Comparison of ENCODE assay signal across 17 cellular contexts in the genomic region with DNA sequence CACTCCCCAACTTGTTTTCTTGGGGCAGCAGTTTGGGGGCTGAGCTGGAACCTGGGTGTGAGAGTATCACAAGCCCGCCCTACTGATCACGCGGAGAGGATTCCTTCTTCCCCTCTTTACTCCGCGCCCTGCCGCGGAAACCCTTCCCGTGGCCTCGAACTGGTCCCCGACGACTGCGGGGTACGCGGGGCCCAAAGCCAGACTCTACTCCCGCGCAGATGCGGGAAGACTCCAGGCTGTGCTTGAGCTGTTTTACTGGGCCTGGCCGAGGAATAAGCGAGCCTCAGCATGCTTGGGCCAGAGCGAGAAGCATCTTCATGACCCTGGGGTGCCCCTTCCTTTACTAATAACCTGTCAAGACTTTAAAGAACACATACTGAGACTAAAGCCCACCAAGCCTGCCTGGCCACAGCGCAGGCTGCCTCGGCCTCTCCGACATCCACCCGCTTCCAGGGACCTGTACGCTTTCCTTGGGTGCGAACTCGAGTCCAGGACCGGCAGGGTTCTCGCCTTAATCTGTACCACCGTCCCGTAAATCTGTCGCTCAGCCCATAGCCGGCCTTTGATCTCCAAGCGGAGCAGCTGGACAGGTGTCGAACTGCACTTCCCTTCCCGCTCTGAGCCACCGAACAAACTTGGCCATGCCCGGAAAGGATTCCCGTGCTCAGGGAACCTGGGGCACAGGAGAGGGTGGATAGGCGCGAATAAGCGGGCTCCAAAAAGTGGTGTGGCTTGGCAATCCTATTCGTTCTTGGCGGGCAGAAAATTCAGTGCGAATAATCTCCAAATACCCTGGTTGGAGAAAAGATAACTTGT. TPM values are rescaled to one million over a fixed set of nuclear protein-coding genes. Genes with fewer than 3 reads are reported as not detected.
DNase-seq lines count a peak whose midpoint lies in the region; ATAC-seq and TF ChIP-seq lines count a peak whose summit lies in the region.
"Had no signal": no experiment of that assay in that cellular context is flagged by ENCODE, and none has a peak within 500 bp of the region (broad histone marks: within the 10 kb centered on the region; RNA-seq: fewer than 3 reads in every experiment).

No MANE protein-coding gene starts in this region.

- no peaks in the 10 kb centered on the region for H3K9me3 ChIP-seq in neural progenitor cell (ENCODE audit: low read depth)
- H3K9me3 ChIP-seq in osteoblast (ENCODE audit: low read depth, low read length), result no peaks in the 10 kb centered on the region
- H3K9me3 ChIP-seq: A549 had no signal

- no peak overlapping the region for H3K27ac Mint-ChIP-seq in activated CD4-positive, alpha-beta T cell treated with anti-CD3 and anti-CD28 coated beads for 36 hours
- peak overlapping the region; percentile 89 for H3K27ac Mint-ChIP-seq in glutamatergic neuron (ENCODE audit: unreplicated experiment)
- H3K27ac Mint-ChIP-seq in neural progenitor cell, result no peak overlapping the region
- H3K27ac Mint-ChIP-seq: CD8-positive, alpha-beta T cell had no signal

- no peak overlapping the region for H3K9ac ChIP-seq in neural progenitor cell
- H3K9ac ChIP-seq: GM23248 had no signal

- H3K4me1 ChIP-seq in neural progenitor cell (peaks cover 53% of the 10 kb centered on the region), osteoblast (ENCODE audit: insufficient read depth, low read length) (peaks cover 6% of the 10 kb centered on the region)
- H3K4me1 ChIP-seq: A549 had no signal

- no peaks in the 10 kb centered on the region for H3K9me3 Mint-ChIP-seq in activated CD4-positive, alpha-beta T cell treated with anti-CD3 and anti-CD28 coated beads for 36 hours (ENCODE audit: low read depth)
- H3K9me3 Mint-ChIP-seq in glutamatergic neuron (ENCODE audit: unreplicated experiment) (peaks cover 24% of the 10 kb centered on the region), neural progenitor cell (peaks cover 2% of the 10 kb centered on the region)
- H3K9me3 Mint-ChIP-seq: activated naive CD8-positive, alpha-beta T cell treated with anti-CD3 and anti-CD28 coated beads, Interleukin-2, amount 10 ng/mL, durations not matched to agents 7 days and 5 days; CD8-positive, alpha-beta T cell; stimulated activated naive CD8-positive, alpha-beta T cell treated with anti-CD3 and anti-CD28 coated beads, Interleukin-15, amount 100 ng/mL, for 72 hours had no signal

- peaks cover 98% of the 10 kb centered on the region for H3K27me3 ChIP-seq in H7 (ENCODE audit: control insufficient read depth, insufficient read depth, low read length)
- peaks cover 100% of the 10 kb centered on the region for H3K27me3 ChIP-seq in neural progenitor cell
- peaks cover 72% of the 10 kb centered on the region for H3K27me3 ChIP-seq in osteoblast (ENCODE audit: insufficient read depth, low read length)

- intact Hi-C loops in activated CD4-positive, alpha-beta T cell treated with anti-CD3 and anti-CD28 coated beads for 36 hours (cut with DNase I, micrococcal nuclease), result loop anchor here in 1 of 2 experiments (1.0 to 10.0 kb wide), 3 partner anchors 15 to 515 kb away; a partner anchor contains a TSS

- no peak for ATAC-seq in activated CD4-positive, alpha-beta T cell treated with anti-CD3 and anti-CD28 coated beads for 36 hours
- ATAC-seq in GM18868 (IDR thresholded peaks at IDR 0.05; ENCODE audit: unreplicated experiment), result no peak
- ATAC-seq in HG03342 (IDR thresholded peaks at IDR 0.05; ENCODE audit: unreplicated experiment), result no peak
- ATAC-seq: A549; CD8-positive, alpha-beta T cell; stimulated activated naive CD8-positive, alpha-beta T cell treated with anti-CD3 and anti-CD28 coated beads, Interleukin-15, amount 100 ng/mL, for 72 hours had no signal

- H3K4me1 Mint-ChIP-seq in activated CD4-positive, alpha-beta T cell treated with anti-CD3 and anti-CD28 coated beads for 36 hours, result peaks cover 19% of the 10 kb centered on the region
- H3K4me1 Mint-ChIP-seq in glutamatergic neuron (ENCODE audit: low read depth, unreplicated experiment) (peaks cover 37% of the 10 kb centered on the region), neural progenitor cell (peaks cover 25% of the 10 kb centered on the region)

- H3K4me2 ChIP-seq in neural progenitor cell (peak overlapping the region; percentile 88), osteoblast (ENCODE audit: insufficient read depth, low read length) (no peak overlapping the region)

- POLR2A ChIA-PET in activated CD4-positive, alpha-beta T cell treated with anti-CD3 and anti-CD28 coated beads for 36 hours (lab: Charles Lee), result no interaction called here

- peaks cover 62% of the 10 kb centered on the region for H4K20me1 ChIP-seq in neural progenitor cell (ENCODE audit: low read depth)
- H4K20me1 ChIP-seq in osteoblast (ENCODE audit: insufficient read depth, low read length), result no peaks in the 10 kb centered on the region

- no peaks in the 10 kb centered on the region for H3K36me3 Mint-ChIP-seq in activated CD4-positive, alpha-beta T cell treated with anti-CD3 and anti-CD28 coated beads for 36 hours (ENCODE audit: low read depth)
- H3K36me3 Mint-ChIP-seq in glutamatergic neuron (ENCODE audit: unreplicated experiment), result peaks cover 6% of the 10 kb centered on the region
- peaks cover 2% of the 10 kb centered on the region for H3K36me3 Mint-ChIP-seq in neural progenitor cell
- H3K36me3 Mint-ChIP-seq: activated naive CD8-positive, alpha-beta T cell treated with anti-CD3 and anti-CD28 coated beads, Interleukin-2, amount 10 ng/mL, durations not matched to agents 7 days and 5 days; CD8-positive, alpha-beta T cell had no signal

- no peak for DNase-seq in activated CD4-positive, alpha-beta T cell treated with anti-CD3 and anti-CD28 coated beads for 36 hours
- no peak for DNase-seq in activated CD4-positive, alpha-beta T cell treated with anti-CD3 and anti-CD28 coated beads, Interleukin-2, amount 50 U/mL, for 4 hours
- DNase-seq in H7, result peak; percentile 48
- DNase-seq in glutamatergic neuron, result no peak
- peak; percentile 39 for DNase-seq in neural progenitor cell (ENCODE audit: low spot score)
- no peak for DNase-seq in osteoblast (ENCODE audit: insufficient read length, low spot score, missing footprints)
- DNase-seq: activated naive CD8-positive, alpha-beta T cell treated with anti-CD3 and anti-CD28 coated beads, Interleukin-2, amount 10 ng/mL, durations not matched to agents 7 days and 5 days; CD8-positive, alpha-beta T cell; cerebellar nuclear complex; NCI-H1436; NCI-H2227 treated with DMSO at 0.1 percent for 48 hours; SIG-M5; stimulated activated naive CD8-positive, alpha-beta T cell treated with anti-CD3 and anti-CD28 coated beads, Interleukin-15, amount 100 ng/mL, for 72 hours had no signal

- H3K27ac ChIP-seq in neural progenitor cell, result no peak overlapping the region
- no peak overlapping the region for H3K27ac ChIP-seq in osteoblast (ENCODE audit: low read depth, low read length)
- H3K27ac ChIP-seq: A549, GM23248 had no signal

- H3K27me3 Mint-ChIP-seq in activated CD4-positive, alpha-beta T cell treated with anti-CD3 and anti-CD28 coated beads for 36 hours, result peaks cover 60% of the 10 kb centered on the region
- H3K27me3 Mint-ChIP-seq in glutamatergic neuron (ENCODE audit: unreplicated experiment) (peaks cover 37% of the 10 kb centered on the region), neural progenitor cell (ENCODE audit: insufficient read depth, low read depth) (peaks cover 79% of the 10 kb centered on the region)

- H3K36me3 ChIP-seq in H7 (replicated peaks; ENCODE audit: control insufficient read depth, insufficient read depth, low read length), result no peaks in the 10 kb centered on the region
- no peaks in the 10 kb centered on the region for H3K36me3 ChIP-seq in neural progenitor cell
- H3K36me3 ChIP-seq in osteoblast (ENCODE audit: insufficient read depth, low read length), result no peaks in the 10 kb centered on the region

- peaks cover 31% of the 10 kb centered on the region for H3F3A ChIP-seq in neural progenitor cell (ENCODE audit: low read depth)

- H2AFZ ChIP-seq in neural progenitor cell (replicated peaks) (no peak overlapping the region), osteoblast (ENCODE audit: low read length) (no peak overlapping the region)

- TF ChIP-seq CTCF in glutamatergic neuron (IDR thresholded peaks at IDR 0.05; ENCODE audit: partially characterized antibody, unreplicated experiment), result no peak
- no peak for TF ChIP-seq CTCF in neural progenitor cell (IDR thresholded peaks at IDR 0.05)
- no peak for TF ChIP-seq CTCF in osteoblast (IDR thresholded peaks at IDR 0.05; ENCODE audit: extremely low read depth, low read depth, low read length)

- H3K79me2 ChIP-seq in neural progenitor cell (ENCODE audit: low read depth) (no peaks in the 10 kb centered on the region), osteoblast (ENCODE audit: insufficient read depth, low read length) (no peaks in the 10 kb centered on the region)

- peak overlapping the region; percentile 9 for H3K4me3 Mint-ChIP-seq in activated CD4-positive, alpha-beta T cell treated with anti-CD3 and anti-CD28 coated beads for 36 hours
- H3K4me3 Mint-ChIP-seq in glutamatergic neuron (ENCODE audit: unreplicated experiment), result peak overlapping the region; percentile 86
- H3K4me3 Mint-ChIP-seq in neural progenitor cell, result peak overlapping the region; percentile 51

- H3K4me3 ChIP-seq in H7 (ENCODE audit: insufficient read depth, low read depth, low read length) (no peak overlapping the region), neural progenitor cell (peak overlapping the region; percentile 48), osteoblast (ENCODE audit: insufficient read depth, low read length) (no peak overlapping the region)

- CTCF ChIA-PET in activated CD4-positive, alpha-beta T cell treated with anti-CD3 and anti-CD28 coated beads for 36 hours (lab: Charles Lee), result interaction anchor here (0.6 to 1.4 kb wide), 4 partner anchors 77 to 187 kb away, joined by 3 to 4 read pairs (median 3); no protein-coding TSS in a partner anchor

RNA-seq across cellular contexts. Expression of a gene that starts 55.0 kb away (rescaled TPM):
- 10 to 100 TPM; 43.8 to 57.2 TPM for total RNA-seq in activated CD4-positive, alpha-beta T cell treated with anti-CD3 and anti-CD28 coated beads for 36 hours
- total RNA-seq in H7 (2014; rRNA removed; shearing (Covaris generic)), result 42.7 and 61.7 TPM in 2 replicates
- 88.8 TPM for total RNA-seq in glutamatergic neuron (ENCODE audit: unreplicated experiment)
- total RNA-seq in neural progenitor cell (ENCODE audit: low replicate concordance), result 57.4 and 71.9 TPM in 2 replicates
- 39.5 and 49.2 TPM in 2 replicates for total RNA-seq in osteoblast

Comparison
In these comparisons a context has a peak if more than half of its experiments do, and no peak if none do; other contexts are left out.
1. DNase-seq: peak in H7 (single experiment) and neural progenitor cell (single experiment); none in activated CD4-positive, alpha-beta T cell treated with anti-CD3 and anti-CD28 coated beads for 36 hours (single experiment), activated CD4-positive, alpha-beta T cell treated with anti-CD3 and anti-CD28 coated beads, Interleukin-2, amount 50 U/mL, for 4 hours (0 of 2), glutamatergic neuron (single experiment) and osteoblast (single experiment).
2. H3K4me3 Mint-ChIP-seq: peak in every context shown above with its lines; median percentile 86 in glutamatergic neuron; 51 in neural progenitor cell; 9 in activated CD4-positive, alpha-beta T cell treated with anti-CD3 and anti-CD28 coated beads for 36 hours.